19 cellular contexts compared by ENCODE assay signal in genomic region chr7:100892364-100893317, GRCh38. TPM values are rescaled to one million over a fixed set of nuclear protein-coding genes. Genes with fewer than 3 reads are reported as not detected.
DNase-seq lines count a peak whose midpoint lies in the region; ATAC-seq and TF ChIP-seq lines count a peak whose summit lies in the region.
"Had no signal": no experiment of that assay in that cellular context is flagged by ENCODE, and none has a peak within 500 bp of the region (broad histone marks: within the 10 kb centered on the region; RNA-seq: fewer than 3 reads in every experiment).

No MANE protein-coding gene starts in this region.

- no peak overlapping the region for H3K27ac ChIP-seq in right cardiac atrium (ENCODE audit: low read length)
- no peak overlapping the region for H3K27ac ChIP-seq in upper lobe of right lung
- H3K27ac ChIP-seq: left lung, SJSA1, uterus had no signal

- no peaks in the 10 kb centered on the region for H3K27me3 ChIP-seq in right cardiac atrium (ENCODE audit: control insufficient read depth, insufficient read depth)
- H3K27me3 ChIP-seq in upper lobe of right lung = peaks cover 23% of the 10 kb centered on the region

- H3K36me3 Mint-ChIP-seq in activated B cell treated with CpG ODN at 0.5 μM for 24 hours (ENCODE audit: low read depth) (peaks cover 10% of the 10 kb centered on the region), natural killer cell (no peaks in the 10 kb centered on the region)

- CTCF ChIA-PET in activated B cell treated with CpG ODN at 0.5 μM for 24 hours (lab: Charles Lee) = no interaction called here

- H3K4me1 Mint-ChIP-seq in activated B cell treated with CpG ODN at 0.5 μM for 24 hours (peaks cover 37% of the 10 kb centered on the region), natural killer cell (peaks cover 18 to 37% of the 10 kb centered on the region in 2 donors)

- POLR2A ChIA-PET in activated B cell treated with CpG ODN at 0.5 μM for 24 hours (lab: Charles Lee) = interaction anchor here (1.8 kb wide), 1 partner anchor 18 kb away, joined by 12 read pairs; the partner anchor contains the start of gene SRRT

- no peak for TF ChIP-seq CTCF in activated B cell treated with CpG ODN at 0.5 μM for 24 hours (IDR thresholded peaks at IDR 0.05)
- TF ChIP-seq CTCF in natural killer cell (IDR thresholded peaks at IDR 0.05) = no peak
- no peak for TF ChIP-seq CTCF in upper lobe of right lung (IDR thresholded peaks at IDR 0.05)

- H3K4me1 ChIP-seq in right cardiac atrium (ENCODE audit: control insufficient read depth, insufficient read depth, low read length) = peaks cover 4% of the 10 kb centered on the region
- peaks cover 44% of the 10 kb centered on the region for H3K4me1 ChIP-seq in upper lobe of right lung

- ATAC-seq in right cardiac atrium (no peak), activated B cell treated with CpG ODN at 0.5 μM for 24 hours (ENCODE audit: low read depth) (no peak), natural killer cell (no peak), upper lobe of right lung (no peak)
- ATAC-seq: left lung had no signal

- intact Hi-C loops in right cardiac atrium (cut with DNase I) = loop anchor here in 1 of 4 donors (10.0 kb wide), 1 partner anchor 272 kb away; the partner anchor contains the start of gene VGF
- intact Hi-C loops in cardiac septum (cut with DNase I) = loop anchor here (10.0 kb wide), 1 partner anchor 272 kb away; the partner anchor contains the start of gene VGF
- intact Hi-C loops in activated B cell treated with CpG ODN at 0.5 μM for 24 hours (cut with micrococcal nuclease) = no loop called here
- intact Hi-C loops in natural killer cell (cut with micrococcal nuclease) = no loop called here
- intact Hi-C loops in upper lobe of right lung (cut with DNase I) = no loop called here

- 89% methylated on average over 44 of the region's 44 CpGs for WGBS in right cardiac atrium

- H3K27me3 Mint-ChIP-seq in activated B cell treated with CpG ODN at 0.5 μM for 24 hours (peaks cover 32% of the 10 kb centered on the region), natural killer cell (ENCODE audit: low read depth in 2 of 2) (peaks cover 23 to 41% of the 10 kb centered on the region in 2 donors)

- H3K36me3 ChIP-seq in upper lobe of right lung = peaks cover 10% of the 10 kb centered on the region
- H3K36me3 ChIP-seq: uterus had no signal

- H3K4me3 Mint-ChIP-seq in activated B cell treated with CpG ODN at 0.5 μM for 24 hours (peak overlapping the region; percentile 52), natural killer cell (peak overlapping the region; percentile 59)

- DNase-seq in right cardiac atrium (peak in 2 of 3 donors; percentile 23 to 73), cardiac septum (ENCODE audit: low spot score) (no peak), activated B cell treated with CpG ODN at 0.5 μM for 24 hours (no peak), natural killer cell (no peak), ureter (ENCODE audit: low spot score) (peak; percentile 50), upper lobe of right lung (no peak), DMS53 treated with DMSO at 0.1 percent for 48 hours (lab: John Stamatoyannopoulos, UW; ENCODE audit: unreplicated experiment) (no peak), NCI-H446 treated with DMSO at 0.1 percent for 48 hours (lab: John Stamatoyannopoulos, UW) (no peak)
- DNase-seq: activated CD4-positive, CD25-positive, alpha-beta regulatory T cell treated with anti-CD3 and anti-CD28 coated beads, Interleukin-2, amount 50 U/mL, for 72 hours; activated effector memory CD4-positive, alpha-beta T cell treated with Interleukin-2 at 50 U/mL for 16 hours; amygdala; foreskin melanocyte; MG63; NCI-H2081 treated with DMSO at 0.1 percent for 48 hours; NCI-H524 treated with DMSO at 0.1 percent for 48 hours; uterus had no signal

- H3K27ac Mint-ChIP-seq in activated B cell treated with CpG ODN at 0.5 μM for 24 hours (no peak overlapping the region), natural killer cell (no peak overlapping the region)

- H3K9me3 Mint-ChIP-seq in activated B cell treated with CpG ODN at 0.5 μM for 24 hours (peaks cover 1% of the 10 kb centered on the region), natural killer cell (no peaks in the 10 kb centered on the region)
- H3K9me3 Mint-ChIP-seq: stimulated activated naive CD8-positive, alpha-beta T cell treated with anti-CD3 and anti-CD28 coated beads, Interleukin-15, Interleukin-2, amounts not matched to agents 100 ng/mL and 50 ng/mL, for 24 hours had no signal

- H3K4me3 ChIP-seq in right cardiac atrium (ENCODE audit: low read length) = no peak overlapping the region
- no peak overlapping the region for H3K4me3 ChIP-seq in upper lobe of right lung
- H3K4me3 ChIP-seq: left lung, MG63, SJSA1, uterus had no signal

- H3K9me3 ChIP-seq in right cardiac atrium (ENCODE audit: control insufficient read depth, low read length) = no peaks in the 10 kb centered on the region
- no peaks in the 10 kb centered on the region for H3K9me3 ChIP-seq in upper lobe of right lung
- H3K9me3 ChIP-seq: left lung, MG63, uterus had no signal

RNA-seq across cellular contexts. Expression of gene ACHE, which starts 3.0 kb away (rescaled TPM):
- 10 to 100 TPM; 13.7 to 32.5 (median 22.7) TPM for total RNA-seq in right cardiac atrium
- polyA plus RNA-seq in right cardiac atrium = 11.3 TPM
- total RNA-seq in cardiac septum = 2.1 TPM
- total RNA-seq in activated B cell treated with CpG ODN at 0.5 μM for 24 hours = 0.16 and 0.34 TPM in 2 replicates
- under 1 TPM; 0.18 to 0.84 (median 0.47) TPM for total RNA-seq in natural killer cell
- total RNA-seq in ureter = 4.0 TPM
- total RNA-seq in upper lobe of right lung = 2.9 TPM

RNA-seq across cellular contexts. Expression of gene UFSP1, which starts 3.1 kb away (rescaled TPM):
- total RNA-seq in right cardiac atrium (1 to 10 TPM; 2.5 to 3.5 (median 3.0) TPM), cardiac septum (2.1 TPM), activated B cell treated with CpG ODN at 0.5 μM for 24 hours (3.4 and 4.5 TPM in 2 replicates), natural killer cell (1 to 10 TPM; 1.0 to 1.9 (median 1.3) TPM), ureter (4.6 TPM), upper lobe of right lung (3.1 TPM)
- 3.6 TPM for polyA plus RNA-seq in right cardiac atrium

RNA-seq across cellular contexts. Expression of gene SRRT, which starts 17.7 kb away (rescaled TPM):
- total RNA-seq in right cardiac atrium = 10 to 100 TPM; 79.1 to 88.0 (median 82.2) TPM
- polyA plus RNA-seq in right cardiac atrium = 45.8 TPM
- total RNA-seq in cardiac septum = 62.9 TPM
- total RNA-seq in activated B cell treated with CpG ODN at 0.5 μM for 24 hours = 229 and 244 TPM in 2 replicates
- 100 to 1,000 TPM; 281 to 307 (median 288) TPM for total RNA-seq in natural killer cell
- 133 TPM for total RNA-seq in ureter
- 105 TPM for total RNA-seq in upper lobe of right lung

RNA-seq across cellular contexts. Expression of gene TRIP6, which starts 25.5 kb away (rescaled TPM):
- total RNA-seq in right cardiac atrium (10 to 100 TPM; 34.1 to 49.6 (median 46.9) TPM), cardiac septum (24.4 TPM), activated B cell treated with CpG ODN at 0.5 μM for 24 hours (12.6 and 16.9 TPM in 2 replicates), natural killer cell (1 to 10 TPM; 1.1 to 3.5 (median 1.5) TPM), ureter (120 TPM), upper lobe of right lung (65.3 TPM)
- 31.4 TPM for polyA plus RNA-seq in right cardiac atrium

RNA-seq across cellular contexts. Expression of gene SLC12A9, which starts 40.1 kb away (rescaled TPM):
- 10 to 100 TPM in 3 of 4 donors, 1 to 10 TPM in 1; 9.3 to 16.9 (median 12.6) TPM for total RNA-seq in right cardiac atrium
- 6.4 TPM for polyA plus RNA-seq in right cardiac atrium
- total RNA-seq in cardiac septum = 6.9 TPM
- 48.0 and 48.9 TPM in 2 replicates for total RNA-seq in activated B cell treated with CpG ODN at 0.5 μM for 24 hours
- 10 to 100 TPM; 35.0 to 44.2 (median 38.1) TPM for total RNA-seq in natural killer cell
- 41.9 TPM for total RNA-seq in ureter
- 39.2 TPM for total RNA-seq in upper lobe of right lung

Comparison
In these comparisons a context has a peak if more than half of its experiments do, and no peak if none do; other contexts are left out.
1. DNase-seq: peak in right cardiac atrium (2 of 3) and ureter (single experiment); none in cardiac septum (single experiment), activated B cell treated with CpG ODN at 0.5 μM for 24 hours (single experiment), natural killer cell (single experiment), upper lobe of right lung (single experiment), DMS53 treated with DMSO at 0.1 percent for 48 hours (single experiment) and NCI-H446 treated with DMSO at 0.1 percent for 48 hours (single experiment).